Comparison of ENCODE assay signal across 2 cellular contexts in genomic region chrX:51456814-51457213, GRCh38.
TF ChIP-seq lines count a peak whose summit lies in the region.

No MANE protein-coding gene starts in this region.

TF ChIP-seq in GM12878, 131 proteins besides CTCF, POLR2A, EP300 and RAD21:
- TF ChIP-seq E2F4 (IDR thresholded peaks at IDR 0.05; ENCODE audit: low read depth, low read length) = no peak
- no peak for TF ChIP-seq CBFB (IDR thresholded peaks at IDR 0.05; ENCODE audit: low read depth)
- TF ChIP-seq NR2F1 (conservative IDR thresholded peaks at IDR 0.05) = no peak
- TF ChIP-seq ZBED1 (IDR thresholded peaks at IDR 0.05; ENCODE audit: borderline replicate concordance) = no peak
- TF ChIP-seq ESRRA (IDR thresholded peaks at IDR 0.05; ENCODE audit: low read length) = no peak
- TF ChIP-seq SIX5 (IDR thresholded peaks at IDR 0.05; ENCODE audit: low read depth, low read length, severe bottlenecking) = no peak
- no peak for TF ChIP-seq SUPT20H (IDR thresholded peaks at IDR 0.05; ENCODE audit: borderline replicate concordance, control insufficient read depth, low read depth, low read length)
- TF ChIP-seq TCF12 (IDR thresholded peaks at IDR 0.05; ENCODE audit: low read depth, low read length) = no peak
- no peak for TF ChIP-seq PKNOX1 (IDR thresholded peaks at IDR 0.05)
- no peak for TF ChIP-seq TARDBP (IDR thresholded peaks at IDR 0.05; ENCODE audit: borderline replicate concordance)
- no peak for TF ChIP-seq ZNF687 (IDR thresholded peaks at IDR 0.05)
- TF ChIP-seq NKRF (conservative IDR thresholded peaks at IDR 0.05) = no peak
- no peak for TF ChIP-seq ZBTB4 (CRISPR knock-in tag; IDR thresholded peaks at IDR 0.05)
- no peak for TF ChIP-seq SMAD5 (IDR thresholded peaks at IDR 0.05; ENCODE audit: low read depth)

TF ChIP-seq in HepG2, 621 proteins besides CTCF, POLR2A, EP300 and RAD21:
- TF ChIP-seq HNRNPH1 (optimal IDR thresholded peaks at IDR 0.05; ENCODE audit: low read depth, low read length) = no peak
- TF ChIP-seq ARHGAP35 (CRISPR knock-in tag; IDR thresholded peaks at IDR 0.05; ENCODE audit: borderline replicate concordance) = no peak
- TF ChIP-seq MYNN (CRISPR knock-in tag; IDR thresholded peaks at IDR 0.05; ENCODE audit: low read depth) = no peak
- TF ChIP-seq ZBTB4 (CRISPR knock-in tag; IDR thresholded peaks at IDR 0.05; ENCODE audit: borderline replicate concordance) = no peak
- TF ChIP-seq SIN3B (IDR thresholded peaks at IDR 0.05; ENCODE audit: low read length) = no peak
- no peak for TF ChIP-seq SRSF4 (IDR thresholded peaks at IDR 0.05; ENCODE audit: low read depth, low read length, poor library complexity, severe bottlenecking)
